In genomic region chr20:23025503-23025902, GRCh38 we compare ENCODE assay signal across 12 cellular contexts. TPM values are rescaled to one million over a fixed set of nuclear protein-coding genes. Genes with fewer than 3 reads are reported as not detected.
"Had no signal": no experiment of that assay in that cellular context is flagged by ENCODE, and none has a peak within 500 bp of the region (broad histone marks: within the 10 kb centered on the region; RNA-seq: fewer than 3 reads in every experiment).

No MANE protein-coding gene starts in this region.

RNA-seq across cellular contexts. Expression of gene SSTR4, which starts 9.6 kb away (rescaled TPM):
- total RNA-seq: activated CD8-positive, alpha-beta memory T cell treated with anti-CD3 and anti-CD28 coated beads for 36 hours; activated T-cell treated with anti-CD3 and anti-CD28 coated beads, Interleukin-2, amount 50 U/mL, for 72 hours; astrocyte; breast epithelium; esophagus muscularis mucosa; heart right ventricle; lower leg skin; mesenteric fat pad; natural killer cell treated with Interleukin-12 subunit alpha and Interleukin-12 subunit beta and Interleukin-15 and Interleukin-18, amount 100 ng/mL, for 72 hours; skeletal muscle tissue; T-helper 1 cell treated with Interleukin-12 subunit alpha and Interleukin-12 subunit beta and Interleukin-4 antibody, amounts not matched to agents 30 ng/mL and 1 ng/mL, for 36 hours; uterus had no signal
- polyA plus RNA-seq: heart right ventricle had no signal

RNA-seq across cellular contexts. Expression of gene THBD, which starts 24.0 kb away (rescaled TPM):
- total RNA-seq: activated CD8-positive, alpha-beta memory T cell treated with anti-CD3 and anti-CD28 coated beads for 36 hours; activated T-cell treated with anti-CD3 and anti-CD28 coated beads, Interleukin-2, amount 50 U/mL, for 72 hours; T-helper 1 cell treated with Interleukin-12 subunit alpha and Interleukin-12 subunit beta and Interleukin-4 antibody, amounts not matched to agents 30 ng/mL and 1 ng/mL, for 36 hours had no signal
